ENCODE assay signal across 1 cellular context in the genomic region with DNA sequence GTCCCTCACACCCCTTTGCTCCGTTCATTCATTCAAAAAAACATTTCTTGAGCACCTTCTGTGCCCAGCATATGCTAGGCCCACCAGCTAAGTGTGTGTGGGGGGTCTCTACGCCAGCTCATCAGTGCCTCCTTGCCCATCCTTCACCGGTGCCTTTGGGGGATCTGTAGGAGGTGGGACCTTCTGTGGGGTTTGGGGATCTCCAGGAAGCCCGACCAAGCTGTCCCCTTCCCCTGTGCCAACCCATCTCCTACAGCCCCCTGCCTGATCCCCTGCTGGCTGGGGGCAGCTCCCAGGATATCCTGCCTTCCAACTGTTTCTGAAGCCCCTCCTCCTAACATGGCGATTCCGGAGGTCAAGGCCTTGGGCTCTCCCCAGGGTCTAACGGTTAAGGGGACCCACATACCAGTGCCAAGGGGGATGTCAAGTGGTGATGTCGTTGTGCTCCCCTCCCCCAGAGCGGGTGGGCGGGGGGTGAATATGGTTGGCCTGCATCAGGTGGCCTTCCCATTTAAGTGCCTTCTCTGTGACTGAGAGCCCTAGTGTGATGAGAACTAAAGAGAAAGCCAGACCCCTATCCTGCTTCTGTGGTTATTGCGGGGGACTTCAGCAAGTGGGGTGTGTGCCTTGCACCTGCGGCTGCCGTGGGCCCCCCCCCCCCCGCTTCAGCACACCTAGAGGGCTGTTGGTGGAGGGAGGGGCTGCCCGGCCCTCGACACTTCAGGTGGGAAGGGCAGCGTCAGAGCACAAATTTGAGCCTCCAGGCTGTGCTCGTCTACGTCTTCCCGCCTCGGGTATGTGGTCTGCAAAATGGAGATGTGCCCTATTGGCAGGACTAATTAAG.
TF ChIP-seq lines count a peak whose summit lies in the region.

No MANE protein-coding gene starts in this region.

TF ChIP-seq in HepG2, 621 proteins besides CTCF, POLR2A, EP300 and RAD21 (continued from another document and continues in another):
- TF ChIP-seq ZSCAN5A (CRISPR knock-in tag; IDR thresholded peaks at IDR 0.05; ENCODE audit: borderline replicate concordance): 0 out of 2 replicates have a peak, but pooled peaks have one; percentile 39
- peak; percentile 39; the same call in 1 of the 2 replicates for TF ChIP-seq ZNF33B (CRISPR knock-in tag; IDR thresholded peaks at IDR 0.05)
- TF ChIP-seq ZNF556 (CRISPR knock-in tag; IDR thresholded peaks at IDR 0.05; ENCODE audit: borderline replicate concordance): 0 out of 2 replicates have a peak, but pooled peaks have one; percentile 61
- TF ChIP-seq ZNF720 (CRISPR knock-in tag; IDR thresholded peaks at IDR 0.05): no peak
- TF ChIP-seq ZNF713 (CRISPR knock-in tag; IDR thresholded peaks at IDR 0.05): peak; percentile 66; the same call in 1 of the 2 replicates
- 0 out of 2 replicates have a peak, but pooled peaks have one; percentile 74 for TF ChIP-seq ZNF253 (CRISPR knock-in tag; IDR thresholded peaks at IDR 0.05; ENCODE audit: borderline replicate concordance)
- TF ChIP-seq ZNF747 (CRISPR knock-in tag; IDR thresholded peaks at IDR 0.05; ENCODE audit: borderline replicate concordance): peak; percentile 15; the same call in 1 of the 2 replicates
- TF ChIP-seq, protein P1, sequence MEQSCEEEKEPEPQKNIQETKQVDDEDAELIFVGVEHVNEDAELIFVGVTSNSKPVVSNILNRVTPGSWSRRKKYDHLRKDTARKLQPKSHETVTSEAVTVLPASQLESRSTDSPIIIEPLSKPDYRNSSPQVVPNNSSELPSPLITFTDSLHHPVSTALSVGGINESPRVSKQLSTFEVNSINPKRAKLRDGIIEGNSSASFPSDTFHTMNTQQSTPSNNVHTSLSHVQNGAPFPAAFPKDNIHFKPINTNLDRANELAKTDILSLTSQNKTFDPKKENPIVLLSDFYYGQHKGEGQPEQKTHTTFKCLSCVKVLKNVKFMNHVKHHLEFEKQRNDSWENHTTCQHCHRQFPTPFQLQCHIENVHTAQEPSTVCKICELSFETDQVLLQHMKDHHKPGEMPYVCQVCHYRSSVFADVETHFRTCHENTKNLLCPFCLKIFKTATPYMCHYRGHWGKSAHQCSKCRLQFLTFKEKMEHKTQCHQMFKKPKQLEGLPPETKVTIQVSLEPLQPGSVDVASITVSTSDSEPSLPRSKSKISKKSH (CRISPR knock-in tag; IDR thresholded peaks at IDR 0.05; ENCODE audit: borderline replicate concordance): 0 out of 2 replicates have a peak, but pooled peaks have one; percentile 9
- no peak for TF ChIP-seq MATR3 (CRISPR knock-in tag; IDR thresholded peaks at IDR 0.05)
- peak; percentile 63; the same call in 1 of the 2 replicates for TF ChIP-seq ZNF788 (CRISPR knock-in tag; IDR thresholded peaks at IDR 0.05; ENCODE audit: borderline replicate concordance)
- TF ChIP-seq, protein P2, sequence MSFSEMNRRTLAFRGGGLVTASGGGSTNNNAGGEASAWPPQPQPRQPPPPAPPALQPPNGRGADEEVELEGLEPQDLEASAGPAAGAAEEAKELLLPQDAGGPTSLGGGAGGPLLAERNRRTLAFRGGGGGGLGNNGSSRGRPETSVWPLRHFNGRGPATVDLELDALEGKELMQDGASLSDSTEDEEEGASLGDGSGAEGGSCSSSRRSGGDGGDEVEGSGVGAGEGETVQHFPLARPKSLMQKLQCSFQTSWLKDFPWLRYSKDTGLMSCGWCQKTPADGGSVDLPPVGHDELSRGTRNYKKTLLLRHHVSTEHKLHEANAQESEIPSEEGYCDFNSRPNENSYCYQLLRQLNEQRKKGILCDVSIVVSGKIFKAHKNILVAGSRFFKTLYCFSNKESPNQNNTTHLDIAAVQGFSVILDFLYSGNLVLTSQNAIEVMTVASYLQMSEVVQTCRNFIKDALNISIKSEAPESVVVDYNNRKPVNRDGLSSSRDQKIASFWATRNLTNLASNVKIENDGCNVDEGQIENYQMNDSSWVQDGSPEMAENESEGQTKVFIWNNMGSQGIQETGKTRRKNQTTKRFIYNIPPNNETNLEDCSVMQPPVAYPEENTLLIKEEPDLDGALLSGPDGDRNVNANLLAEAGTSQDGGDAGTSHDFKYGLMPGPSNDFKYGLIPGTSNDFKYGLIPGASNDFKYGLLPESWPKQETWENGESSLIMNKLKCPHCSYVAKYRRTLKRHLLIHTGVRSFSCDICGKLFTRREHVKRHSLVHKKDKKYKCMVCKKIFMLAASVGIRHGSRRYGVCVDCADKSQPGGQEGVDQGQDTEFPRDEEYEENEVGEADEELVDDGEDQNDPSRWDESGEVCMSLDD (CRISPR knock-in tag; IDR thresholded peaks at IDR 0.05; ENCODE audit: borderline replicate concordance): peak; percentile 94; the same call in 1 of the 2 replicates
- peak; percentile 59; the same call in 1 of the 2 replicates for TF ChIP-seq MEF2D (CRISPR knock-in tag; IDR thresholded peaks at IDR 0.05)
- TF ChIP-seq PCBP1 (IDR thresholded peaks at IDR 0.05; ENCODE audit: borderline replicate concordance, low read depth, low read length): 0 out of 2 replicates have a peak, but pooled peaks have one; percentile 24
- TF ChIP-seq ZMAT3 (CRISPR knock-in tag; conservative IDR thresholded peaks at IDR 0.05): peak; percentile 21; the same call in 1 of the 2 replicates
- TF ChIP-seq, protein P3, sequence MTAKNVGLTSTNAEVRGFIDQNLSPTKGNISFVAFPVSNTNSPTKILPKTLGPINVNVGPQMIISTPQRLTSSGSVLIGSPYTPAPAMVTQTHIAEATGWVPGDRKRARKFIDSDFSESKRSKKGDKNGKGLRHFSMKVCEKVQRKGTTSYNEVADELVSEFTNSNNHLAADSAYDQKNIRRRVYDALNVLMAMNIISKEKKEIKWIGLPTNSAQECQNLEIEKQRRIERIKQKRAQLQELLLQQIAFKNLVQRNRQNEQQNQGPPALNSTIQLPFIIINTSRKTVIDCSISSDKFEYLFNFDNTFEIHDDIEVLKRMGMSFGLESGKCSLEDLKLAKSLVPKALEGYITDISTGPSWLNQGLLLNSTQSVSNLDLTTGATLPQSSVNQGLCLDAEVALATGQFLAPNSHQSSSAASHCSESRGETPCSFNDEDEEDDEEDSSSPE (CRISPR knock-in tag; IDR thresholded peaks at IDR 0.05): no peak
- peak; percentile 64 for TF ChIP-seq HNF4G (IDR thresholded peaks at IDR 0.05; ENCODE audit: borderline replicate concordance, low read depth, low read length)
- no peak; the same call in 1 of the 2 replicates for TF ChIP-seq HNF4G (CRISPR knock-in tag; IDR thresholded peaks at IDR 0.05; ENCODE audit: borderline replicate concordance, low read depth)
- TF ChIP-seq, protein P4, sequence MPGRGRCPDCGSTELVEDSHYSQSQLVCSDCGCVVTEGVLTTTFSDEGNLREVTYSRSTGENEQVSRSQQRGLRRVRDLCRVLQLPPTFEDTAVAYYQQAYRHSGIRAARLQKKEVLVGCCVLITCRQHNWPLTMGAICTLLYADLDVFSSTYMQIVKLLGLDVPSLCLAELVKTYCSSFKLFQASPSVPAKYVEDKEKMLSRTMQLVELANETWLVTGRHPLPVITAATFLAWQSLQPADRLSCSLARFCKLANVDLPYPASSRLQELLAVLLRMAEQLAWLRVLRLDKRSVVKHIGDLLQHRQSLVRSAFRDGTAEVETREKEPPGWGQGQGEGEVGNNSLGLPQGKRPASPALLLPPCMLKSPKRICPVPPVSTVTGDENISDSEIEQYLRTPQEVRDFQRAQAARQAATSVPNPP (CRISPR knock-in tag; IDR thresholded peaks at IDR 0.05): peak; percentile 55; the same call in 1 of the 2 replicates
- peak; percentile 59; the same call in 1 of the 2 replicates for TF ChIP-seq ZNF746 (CRISPR knock-in tag; IDR thresholded peaks at IDR 0.05)
- peak; percentile 54 for TF ChIP-seq HOXA3 (CRISPR knock-in tag; IDR thresholded peaks at IDR 0.05)
- TF ChIP-seq ZNF563 (CRISPR knock-in tag; IDR thresholded peaks at IDR 0.05): 0 out of 2 replicates have a peak, but pooled peaks have one; percentile 29
- TF ChIP-seq ZC3H4 (CRISPR knock-in tag; IDR thresholded peaks at IDR 0.05; ENCODE audit: borderline replicate concordance): peak; percentile 56; the same call in 1 of the 2 replicates
- peak; percentile 64; the same call in 1 of the 2 replicates for TF ChIP-seq THAP7 (CRISPR knock-in tag; IDR thresholded peaks at IDR 0.05)
- TF ChIP-seq, protein P5, sequence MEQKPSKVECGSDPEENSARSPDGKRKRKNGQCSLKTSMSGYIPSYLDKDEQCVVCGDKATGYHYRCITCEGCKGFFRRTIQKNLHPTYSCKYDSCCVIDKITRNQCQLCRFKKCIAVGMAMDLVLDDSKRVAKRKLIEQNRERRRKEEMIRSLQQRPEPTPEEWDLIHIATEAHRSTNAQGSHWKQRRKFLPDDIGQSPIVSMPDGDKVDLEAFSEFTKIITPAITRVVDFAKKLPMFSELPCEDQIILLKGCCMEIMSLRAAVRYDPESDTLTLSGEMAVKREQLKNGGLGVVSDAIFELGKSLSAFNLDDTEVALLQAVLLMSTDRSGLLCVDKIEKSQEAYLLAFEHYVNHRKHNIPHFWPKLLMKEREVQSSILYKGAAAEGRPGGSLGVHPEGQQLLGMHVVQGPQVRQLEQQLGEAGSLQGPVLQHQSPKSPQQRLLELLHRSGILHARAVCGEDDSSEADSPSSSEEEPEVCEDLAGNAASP (CRISPR knock-in tag; IDR thresholded peaks at IDR 0.05; ENCODE audit: borderline replicate concordance): peak; percentile 24; the same call in 1 of the 2 replicates
- TF ChIP-seq HOXD1 (CRISPR knock-in tag; IDR thresholded peaks at IDR 0.05): peak; percentile 50; the same call in 1 of the 2 replicates
- no peak for TF ChIP-seq CBX2 (IDR thresholded peaks at IDR 0.05; ENCODE audit: low read depth, low read length)
- TF ChIP-seq CBX2 (CRISPR knock-in tag; IDR thresholded peaks at IDR 0.05; ENCODE audit: low read depth): no peak
- TF ChIP-seq IRX3 (CRISPR knock-in tag; IDR thresholded peaks at IDR 0.05; ENCODE audit: borderline replicate concordance, low read depth): peak; percentile 86; the same call in 1 of the 2 replicates
- TF ChIP-seq, protein P6, sequence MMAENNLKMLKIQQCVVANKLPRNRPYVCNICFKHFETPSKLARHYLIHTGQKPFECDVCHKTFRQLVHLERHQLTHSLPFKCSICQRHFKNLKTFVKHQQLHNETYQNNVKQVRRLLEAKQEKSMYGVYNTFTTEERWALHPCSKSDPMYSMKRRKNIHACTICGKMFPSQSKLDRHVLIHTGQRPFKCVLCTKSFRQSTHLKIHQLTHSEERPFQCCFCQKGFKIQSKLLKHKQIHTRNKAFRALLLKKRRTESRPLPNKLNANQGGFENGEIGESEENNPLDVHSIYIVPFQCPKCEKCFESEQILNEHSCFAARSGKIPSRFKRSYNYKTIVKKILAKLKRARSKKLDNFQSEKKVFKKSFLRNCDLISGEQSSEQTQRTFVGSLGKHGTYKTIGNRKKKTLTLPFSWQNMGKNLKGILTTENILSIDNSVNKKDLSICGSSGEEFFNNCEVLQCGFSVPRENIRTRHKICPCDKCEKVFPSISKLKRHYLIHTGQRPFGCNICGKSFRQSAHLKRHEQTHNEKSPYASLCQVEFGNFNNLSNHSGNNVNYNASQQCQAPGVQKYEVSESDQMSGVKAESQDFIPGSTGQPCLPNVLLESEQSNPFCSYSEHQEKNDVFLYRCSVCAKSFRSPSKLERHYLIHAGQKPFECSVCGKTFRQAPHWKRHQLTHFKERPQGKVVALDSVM (CRISPR knock-in tag; IDR thresholded peaks at IDR 0.05): peak; percentile 5; the same call in 1 of the 2 replicates
- TF ChIP-seq RXRA (CRISPR knock-in tag; IDR thresholded peaks at IDR 0.05): peak; percentile 42; the same call in 1 of the 2 replicates
- TF ChIP-seq, protein P7, sequence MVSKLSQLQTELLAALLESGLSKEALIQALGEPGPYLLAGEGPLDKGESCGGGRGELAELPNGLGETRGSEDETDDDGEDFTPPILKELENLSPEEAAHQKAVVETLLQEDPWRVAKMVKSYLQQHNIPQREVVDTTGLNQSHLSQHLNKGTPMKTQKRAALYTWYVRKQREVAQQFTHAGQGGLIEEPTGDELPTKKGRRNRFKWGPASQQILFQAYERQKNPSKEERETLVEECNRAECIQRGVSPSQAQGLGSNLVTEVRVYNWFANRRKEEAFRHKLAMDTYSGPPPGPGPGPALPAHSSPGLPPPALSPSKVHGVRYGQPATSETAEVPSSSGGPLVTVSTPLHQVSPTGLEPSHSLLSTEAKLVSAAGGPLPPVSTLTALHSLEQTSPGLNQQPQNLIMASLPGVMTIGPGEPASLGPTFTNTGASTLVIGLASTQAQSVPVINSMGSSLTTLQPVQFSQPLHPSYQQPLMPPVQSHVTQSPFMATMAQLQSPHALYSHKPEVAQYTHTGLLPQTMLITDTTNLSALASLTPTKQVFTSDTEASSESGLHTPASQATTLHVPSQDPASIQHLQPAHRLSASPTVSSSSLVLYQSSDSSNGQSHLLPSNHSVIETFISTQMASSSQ (IDR thresholded peaks at IDR 0.05; ENCODE audit: low read depth): 0 out of 2 replicates have a peak, but pooled peaks have one; percentile 1
- TF ChIP-seq, protein P7 (CRISPR knock-in tag; IDR thresholded peaks at IDR 0.05; ENCODE audit: borderline replicate concordance): peak; percentile 16; the same call in 1 of the 2 replicates
- TF ChIP-seq AKAP8 (CRISPR knock-in tag; IDR thresholded peaks at IDR 0.05): peak; percentile 91; the same call in 1 of the 2 replicates
